In genomic region chr17:11204991-11205390, GRCh38 we compare ENCODE assay signal across 10 cellular contexts. TPM values are rescaled to one million over a fixed set of nuclear protein-coding genes. Genes with fewer than 3 reads are reported as not detected.
"Had no signal": no experiment of that assay in that cellular context is flagged by ENCODE, and none has a peak within 500 bp of the region (broad histone marks: within the 10 kb centered on the region; RNA-seq: fewer than 3 reads in every experiment).

No MANE protein-coding gene starts in this region.

- ATAC-seq: HepG2, K562 had no signal

- H3K4me3 Mint-ChIP-seq: IgD-negative memory B cell had no signal

- DNase-seq: IMR-90, KBM-7, KG1 had no signal

- H3K27ac ChIP-seq: HL-60, KMS-11 had no signal

- H3K27me3 Mint-ChIP-seq: IgD-negative memory B cell had no signal

- H3K4me3 ChIP-seq: K562 had no signal

- H3K27ac Mint-ChIP-seq: IgD-negative memory B cell had no signal

RNA-seq across cellular contexts. Expression of gene SHISA6, which starts 36.0 kb away (rescaled TPM):
- total RNA-seq: HepG2, HT-29, HT1080, IMR-90, K562 had no signal
